In genomic region chrX:44945736-44946135, GRCh38 we compare ENCODE assay signal across 12 cellular contexts.
DNase-seq lines count a peak whose midpoint lies in the region; ATAC-seq, FAIRE-seq and TF ChIP-seq lines count a peak whose summit lies in the region.
"Had no signal": no experiment of that assay in that cellular context is flagged by ENCODE, and none has a peak within 500 bp of the region (broad histone marks: within the 10 kb centered on the region; RNA-seq: fewer than 3 reads in every experiment).

No MANE protein-coding gene starts in this region.

- no peak for ATAC-seq in GM18519 (IDR thresholded peaks at IDR 0.05; ENCODE audit: low FRiP score, unreplicated experiment)
- ATAC-seq in HG03432 (IDR thresholded peaks at IDR 0.05; ENCODE audit: unreplicated experiment), result no peak

- H3K79me2 ChIP-seq in astrocyte (ENCODE audit: insufficient read depth, low read length), result peaks cover 84% of the 10 kb centered on the region
- H3K79me2 ChIP-seq in parathyroid adenoma, result peaks cover 20% of the 10 kb centered on the region

- DNase-seq in activated naive CD4-positive, alpha-beta T cell treated with Interleukin-2 at 50 U/mL for 16 hours, result peak; percentile 18
- no peak for DNase-seq in activated naive CD4-positive, alpha-beta T cell (lab: John Stamatoyannopoulos, UW)
- DNase-seq in Kasumi-1 (lab: John Stamatoyannopoulos, UW) (peak; percentile 14 to 33), astrocyte (ENCODE audit: low read depth) (no peak), mesenchymal stem cell (no peak)
- DNase-seq: activated CD4-positive, CD25-positive, alpha-beta regulatory T cell; effector CD8-positive, alpha-beta T cell; NCI-H2081 treated with DMSO at 0.1 percent for 48 hours; PC-9 had no signal

- no peak overlapping the region for H4K8ac ChIP-seq in mesenchymal stem cell (ENCODE audit: low read length)

- peaks cover 7% of the 10 kb centered on the region for H4K20me1 ChIP-seq in astrocyte (ENCODE audit: insufficient read depth, low read length)

- H3K4me1 ChIP-seq in astrocyte (ENCODE audit: insufficient read depth, low read length) (peaks cover 4% of the 10 kb centered on the region), parathyroid adenoma (no peaks in the 10 kb centered on the region), mesenchymal stem cell (ENCODE audit: control insufficient read depth, insufficient read depth, low read depth, low read length) (no peaks in the 10 kb centered on the region)

- H3K36me3 Mint-ChIP-seq in astrocyte (ENCODE audit: low read depth, unreplicated experiment), result no peaks in the 10 kb centered on the region

- no peak overlapping the region for H4K91ac ChIP-seq in mesenchymal stem cell (ENCODE audit: low read length)

- no peaks in the 10 kb centered on the region for H3K36me3 ChIP-seq in astrocyte (ENCODE audit: insufficient read depth, low read length)
- H3K36me3 ChIP-seq in parathyroid adenoma (ENCODE audit: control insufficient read depth, insufficient read depth, low read length), result no peaks in the 10 kb centered on the region
- H3K36me3 ChIP-seq in mesenchymal stem cell (ENCODE audit: control insufficient read depth in 1 of 2, insufficient read depth in 2 of 2, low read depth in 1 of 2, low read length in 2 of 2), result no peaks in the 10 kb centered on the region

- no peak overlapping the region for H3K14ac ChIP-seq in mesenchymal stem cell (ENCODE audit: low read length in 2 of 2)

- H3K4ac ChIP-seq in mesenchymal stem cell (ENCODE audit: low read depth in 1 of 2, low read length in 2 of 2), result no peak overlapping the region

- H3K27me3 Mint-ChIP-seq in astrocyte (ENCODE audit: low read depth, unreplicated experiment), result no peaks in the 10 kb centered on the region

- H2BK15ac ChIP-seq in mesenchymal stem cell (ENCODE audit: low read depth, poor library complexity, severe bottlenecking), result no peak overlapping the region

- no peak overlapping the region for H3K27ac ChIP-seq in astrocyte (ENCODE audit: low read depth, low read length)
- H3K27ac ChIP-seq in parathyroid adenoma, result no peak overlapping the region
- H3K27ac ChIP-seq in mesenchymal stem cell (ENCODE audit: low read length, poor library complexity, severe bottlenecking), result no peak overlapping the region
- H3K27ac ChIP-seq: PC-9 had no signal

- TF ChIP-seq CTCF in astrocyte (IDR thresholded peaks at IDR 0.05; ENCODE audit: insufficient read depth, low read depth, low read length), result no peak
- TF ChIP-seq CTCF in parathyroid adenoma (IDR thresholded peaks at IDR 0.05), result peak; percentile 9

- no peak overlapping the region for H3K23ac ChIP-seq in mesenchymal stem cell (ENCODE audit: low read length in 2 of 2)

- peaks cover 5% of the 10 kb centered on the region for H3K4me1 Mint-ChIP-seq in astrocyte (ENCODE audit: low read depth, unreplicated experiment)

- H2AK5ac ChIP-seq in mesenchymal stem cell (ENCODE audit: low read length, severe bottlenecking), result no peak overlapping the region

- no peak overlapping the region for H2BK5ac ChIP-seq in mesenchymal stem cell (ENCODE audit: low read depth, low read length, poor library complexity, severe bottlenecking)

- H3K27me3 ChIP-seq in astrocyte (ENCODE audit: insufficient read depth, low read length) (no peaks in the 10 kb centered on the region), parathyroid adenoma (ENCODE audit: control insufficient read depth, insufficient read depth, low read length) (no peaks in the 10 kb centered on the region), mesenchymal stem cell (ENCODE audit: control insufficient read depth in 1 of 2, insufficient read depth in 1 of 2, low read length in 2 of 2) (no peaks in the 10 kb centered on the region)

- no peak overlapping the region for H3K4me2 ChIP-seq in astrocyte (ENCODE audit: low read length)
- H3K4me2 ChIP-seq in parathyroid adenoma (ENCODE audit: low read length), result no peak overlapping the region
- H3K4me2 ChIP-seq in mesenchymal stem cell (ENCODE audit: low read length, poor library complexity, severe bottlenecking), result no peak overlapping the region
- H3K4me2 ChIP-seq: PC-9 had no signal

- peak; percentile 76 for FAIRE-seq in astrocyte (lab: Jason Lieb, UNC)

- no peak overlapping the region for H2BK12ac ChIP-seq in mesenchymal stem cell (ENCODE audit: low read length in 2 of 2)

- H2BK120ac ChIP-seq in mesenchymal stem cell (ENCODE audit: low read depth, low read length), result no peak overlapping the region

- H3K4me3 ChIP-seq in astrocyte (ENCODE audit: insufficient read depth, low read depth, low read length), result no peak overlapping the region
- no peak overlapping the region for H3K4me3 ChIP-seq in parathyroid adenoma (ENCODE audit: low read depth, low read length)
- H3K4me3 ChIP-seq in mesenchymal stem cell (ENCODE audit: insufficient read depth in 1 of 2, low read depth in 1 of 2, low read length in 2 of 2), result no peak overlapping the region
- H3K4me3 ChIP-seq: PC-9 had no signal

- no peaks in the 10 kb centered on the region for H3K9me3 Mint-ChIP-seq in astrocyte (ENCODE audit: unreplicated experiment)

- H2AFZ ChIP-seq in astrocyte (ENCODE audit: low read depth, low read length) (no peak overlapping the region), parathyroid adenoma (no peak overlapping the region), mesenchymal stem cell (ENCODE audit: low read depth, low read length) (no peak overlapping the region)
- H2AFZ ChIP-seq: PC-9 had no signal

- no peaks in the 10 kb centered on the region for H3K79me1 ChIP-seq in mesenchymal stem cell (replicated peaks; ENCODE audit: low read length, poor library complexity, severe bottlenecking)

- no peak overlapping the region for H3K27ac Mint-ChIP-seq in astrocyte (ENCODE audit: unreplicated experiment)

- H3K9me3 ChIP-seq in astrocyte (ENCODE audit: insufficient read depth, low read depth, low read length) (no peaks in the 10 kb centered on the region), parathyroid adenoma (ENCODE audit: control insufficient read depth, low read length) (no peaks in the 10 kb centered on the region), mesenchymal stem cell (ENCODE audit: control insufficient read depth, low read length) (peaks cover 26% of the 10 kb centered on the region)

- WGBS in mesenchymal stem cell, result 79% methylated on average over 3 of the region's 4 CpGs

- H3K4me3 Mint-ChIP-seq in astrocyte (ENCODE audit: unreplicated experiment), result no peak overlapping the region

- H3K9ac ChIP-seq in astrocyte (ENCODE audit: low read length), result no peak overlapping the region
- no peak overlapping the region for H3K9ac ChIP-seq in parathyroid adenoma
- no peak overlapping the region for H3K9ac ChIP-seq in mesenchymal stem cell (ENCODE audit: low read length)

- H3K18ac ChIP-seq in mesenchymal stem cell (ENCODE audit: low read depth in 1 of 2, low read length in 2 of 2), result no peak overlapping the region

Comparison
In these comparisons a context has a peak if more than half of its experiments do, and no peak if none do; other contexts are left out.
1. DNase-seq: peak in activated naive CD4-positive, alpha-beta T cell treated with Interleukin-2 at 50 U/mL for 16 hours (single experiment) and Kasumi-1 (2 of 2); none in activated naive CD4-positive, alpha-beta T cell (0 of 4), astrocyte (single experiment) and mesenchymal stem cell (single experiment).